ENCODE assay signal across 8 cellular contexts in genomic region chr20:31606928-31607639, GRCh38. TPM values are rescaled to one million over a fixed set of nuclear protein-coding genes. Genes with fewer than 3 reads are reported as not detected.
DNase-seq lines count a peak whose midpoint lies in the region; ATAC-seq and TF ChIP-seq lines count a peak whose summit lies in the region.

No MANE protein-coding gene starts in this region.

- H3K27me3 ChIP-seq in kidney epithelial cell (ENCODE audit: control insufficient read depth, insufficient read depth, low read length) (no peaks in the 10 kb centered on the region), tibial artery (no peaks in the 10 kb centered on the region)

- H3K4me3 ChIP-seq in astrocyte of the cerebellum (ENCODE audit: low read depth, low read length) (peak overlapping the region; percentile 65), kidney epithelial cell (ENCODE audit: low read depth, low read length) (peak overlapping the region; percentile 86), tibial artery (peak overlapping the region; percentile 68 to 83)

- H3K9me3 ChIP-seq in tibial artery, result no peaks in the 10 kb centered on the region

- peak; percentile 71 for DNase-seq in EH (ENCODE audit: low read depth)
- DNase-seq in NCI-H2081 treated with DMSO at 0.1 percent for 48 hours (lab: John Stamatoyannopoulos, UW), result peak; percentile 15
- DNase-seq in astrocyte of the cerebellum (ENCODE audit: low read depth), result peak; percentile 79
- no peak for DNase-seq in kidney epithelial cell (ENCODE audit: low read depth)
- DNase-seq in tibial artery, result no peak
- DNase-seq in activated CD4-positive, alpha-beta T cell treated with anti-CD3 and anti-CD28 coated beads for 48 hours, result no peak

- H3K36me3 ChIP-seq in kidney epithelial cell (ENCODE audit: control insufficient read depth, insufficient read depth, low read length) (no peaks in the 10 kb centered on the region), tibial artery (peaks cover 0 to 16% (median 0%) of the 10 kb centered on the region in 3 donors)

- H3K27ac ChIP-seq in tibial artery, result peak overlapping the region; percentile 90 to 94

- ATAC-seq in GM19463 (IDR thresholded peaks at IDR 0.05; ENCODE audit: unreplicated experiment) (no peak), HG03159 (IDR thresholded peaks at IDR 0.05; ENCODE audit: unreplicated experiment) (no peak)

- in situ Hi-C loops in astrocyte of the cerebellum (cut with HindIII; ENCODE audit: low sequenced_read_pairs), result no loop called here

- TF ChIP-seq CTCF in astrocyte of the cerebellum (IDR thresholded peaks at IDR 0.05; ENCODE audit: low read depth, low read length, missing control alignments) (no peak), kidney epithelial cell (IDR thresholded peaks at IDR 0.05; ENCODE audit: insufficient read depth, low read length, poor library complexity, severe bottlenecking) (no peak), tibial artery (IDR thresholded peaks at IDR 0.05) (no peak)

- peaks cover 0 to 53% (median 34%) of the 10 kb centered on the region in 4 donors for H3K4me1 ChIP-seq in tibial artery

- intact Hi-C loops in tibial artery (cut with DNase I; ENCODE audit: low total_unique reads), result no loop called here

RNA-seq across cellular contexts. Expression of gene ID1, which starts 2.0 kb away (rescaled TPM):
- total RNA-seq in kidney epithelial cell, result 27.5 and 32.1 TPM in 2 replicates

RNA-seq across cellular contexts. Expression of gene COX4I2, which starts 30.6 kb away (rescaled TPM):
- 0.25 TPM in 1 of 2 replicates, not detected in the other for total RNA-seq in kidney epithelial cell

Comparison
In these comparisons a context has a peak if more than half of its experiments do, and no peak if none do; other contexts are left out.
1. DNase-seq: peak in EH (single experiment), NCI-H2081 treated with DMSO at 0.1 percent for 48 hours (single experiment) and astrocyte of the cerebellum (single experiment); none in kidney epithelial cell (single experiment), tibial artery (0 of 2) and activated CD4-positive, alpha-beta T cell treated with anti-CD3 and anti-CD28 coated beads for 48 hours (single experiment).
2. Peak in every context shown above with its lines, with median percentiles within 50 percentile points of each other: H3K4me3 ChIP-seq.